ENCODE assay signal across 3 cellular contexts in the genomic region with DNA sequence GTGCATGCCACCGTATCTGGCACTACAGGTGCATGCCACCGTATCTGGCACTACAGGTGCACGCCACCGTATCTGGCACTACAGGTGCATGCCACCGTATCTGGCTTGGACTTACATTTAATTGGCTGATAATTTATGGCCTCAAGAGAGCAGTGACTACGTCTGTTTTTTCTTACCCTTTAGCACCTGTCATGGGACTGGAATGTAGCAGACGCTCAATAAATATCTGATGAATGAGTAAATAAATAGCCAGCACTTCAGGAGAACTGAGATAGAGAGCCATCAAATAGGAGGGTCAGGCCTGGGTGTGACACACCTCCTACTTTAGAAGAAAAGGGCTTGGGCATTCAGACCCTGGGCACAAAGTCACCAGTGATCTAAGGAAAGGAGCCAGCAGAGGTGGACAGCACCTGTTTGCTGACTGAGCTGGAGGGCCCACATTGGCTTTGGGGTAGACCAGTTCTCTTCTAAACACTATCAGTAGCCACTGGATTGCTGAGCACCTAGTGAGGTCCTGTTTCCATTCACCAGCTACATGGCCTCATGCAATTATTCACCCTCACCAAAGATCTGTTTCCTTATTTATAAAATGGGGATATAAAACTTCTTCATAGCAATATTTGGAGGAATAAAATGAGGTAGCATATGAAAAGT.
TF ChIP-seq lines count a peak whose summit lies in the region.

No MANE protein-coding gene starts in this region.

TF ChIP-seq in A549, 52 proteins besides CTCF, POLR2A, EP300 and RAD21:
- TF ChIP-seq GATA3 (IDR thresholded peaks at IDR 0.05; ENCODE audit: borderline replicate concordance), result peak; percentile 72; the same call in 1 of the 2 replicates
- TF ChIP-seq RFX5 (IDR thresholded peaks at IDR 0.05), result no peak
- TF ChIP-seq FOSL2 (IDR thresholded peaks at IDR 0.05), result peak; percentile 27; the same call in 1 of the 2 replicates
- TF ChIP-seq FOSL2 (CRISPR knock-in tag; IDR thresholded peaks at IDR 0.05), result peak; percentile 46

TF ChIP-seq in HCT116, 20 proteins besides CTCF, POLR2A, EP300 and RAD21:
- no peak for TF ChIP-seq SRF (IDR thresholded peaks at IDR 0.05; ENCODE audit: low read depth)
- TF ChIP-seq CEBPB (IDR thresholded peaks at IDR 0.05; ENCODE audit: low read depth), result no peak
- no peak for TF ChIP-seq ZNF274 (IDR thresholded peaks at IDR 0.05; ENCODE audit: low read depth, low read length)
- TF ChIP-seq POLR2AphosphoS5 (IDR thresholded peaks at IDR 0.05; ENCODE audit: low read depth, low read length), result no peak
- TF ChIP-seq EZH2 (IDR thresholded peaks at IDR 0.05), result no peak
- TF ChIP-seq, protein P1, sequence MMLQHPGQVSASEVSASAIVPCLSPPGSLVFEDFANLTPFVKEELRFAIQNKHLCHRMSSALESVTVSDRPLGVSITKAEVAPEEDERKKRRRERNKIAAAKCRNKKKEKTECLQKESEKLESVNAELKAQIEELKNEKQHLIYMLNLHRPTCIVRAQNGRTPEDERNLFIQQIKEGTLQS (IDR thresholded peaks at IDR 0.05), result no peak
- peak; percentile 54 for TF ChIP-seq FOSL1 (IDR thresholded peaks at IDR 0.05; ENCODE audit: low read depth)
- peak; percentile 56; the same call in 1 of the 2 replicates for TF ChIP-seq CBX3 (IDR thresholded peaks at IDR 0.05; ENCODE audit: low read depth)
- no peak for TF ChIP-seq EGR1 (IDR thresholded peaks at IDR 0.05; ENCODE audit: low read depth)
- no peak for TF ChIP-seq ELF1 (IDR thresholded peaks at IDR 0.05; ENCODE audit: borderline replicate concordance, low read depth)
- peak; percentile 44; the same call in 1 of the 2 replicates for TF ChIP-seq JUND (IDR thresholded peaks at IDR 0.05)
- TF ChIP-seq, protein P2, sequence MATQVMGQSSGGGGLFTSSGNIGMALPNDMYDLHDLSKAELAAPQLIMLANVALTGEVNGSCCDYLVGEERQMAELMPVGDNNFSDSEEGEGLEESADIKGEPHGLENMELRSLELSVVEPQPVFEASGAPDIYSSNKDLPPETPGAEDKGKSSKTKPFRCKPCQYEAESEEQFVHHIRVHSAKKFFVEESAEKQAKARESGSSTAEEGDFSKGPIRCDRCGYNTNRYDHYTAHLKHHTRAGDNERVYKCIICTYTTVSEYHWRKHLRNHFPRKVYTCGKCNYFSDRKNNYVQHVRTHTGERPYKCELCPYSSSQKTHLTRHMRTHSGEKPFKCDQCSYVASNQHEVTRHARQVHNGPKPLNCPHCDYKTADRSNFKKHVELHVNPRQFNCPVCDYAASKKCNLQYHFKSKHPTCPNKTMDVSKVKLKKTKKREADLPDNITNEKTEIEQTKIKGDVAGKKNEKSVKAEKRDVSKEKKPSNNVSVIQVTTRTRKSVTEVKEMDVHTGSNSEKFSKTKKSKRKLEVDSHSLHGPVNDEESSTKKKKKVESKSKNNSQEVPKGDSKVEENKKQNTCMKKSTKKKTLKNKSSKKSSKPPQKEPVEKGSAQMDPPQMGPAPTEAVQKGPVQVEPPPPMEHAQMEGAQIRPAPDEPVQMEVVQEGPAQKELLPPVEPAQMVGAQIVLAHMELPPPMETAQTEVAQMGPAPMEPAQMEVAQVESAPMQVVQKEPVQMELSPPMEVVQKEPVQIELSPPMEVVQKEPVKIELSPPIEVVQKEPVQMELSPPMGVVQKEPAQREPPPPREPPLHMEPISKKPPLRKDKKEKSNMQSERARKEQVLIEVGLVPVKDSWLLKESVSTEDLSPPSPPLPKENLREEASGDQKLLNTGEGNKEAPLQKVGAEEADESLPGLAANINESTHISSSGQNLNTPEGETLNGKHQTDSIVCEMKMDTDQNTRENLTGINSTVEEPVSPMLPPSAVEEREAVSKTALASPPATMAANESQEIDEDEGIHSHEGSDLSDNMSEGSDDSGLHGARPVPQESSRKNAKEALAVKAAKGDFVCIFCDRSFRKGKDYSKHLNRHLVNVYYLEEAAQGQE (IDR thresholded peaks at IDR 0.05; ENCODE audit: low read depth), result no peak
- peak; percentile 31; the same call in 1 of the 2 replicates for TF ChIP-seq SP1 (IDR thresholded peaks at IDR 0.05; ENCODE audit: low read depth)
- TF ChIP-seq ZFX (IDR thresholded peaks at IDR 0.05), result no peak
- no peak for TF ChIP-seq TCF7L2 (IDR thresholded peaks at IDR 0.05; ENCODE audit: borderline replicate concordance, extremely low read depth, insufficient read depth, insufficient read length)
- no peak for TF ChIP-seq SIN3A (IDR thresholded peaks at IDR 0.05; ENCODE audit: low read depth)

TF ChIP-seq in HepG2, 621 proteins besides CTCF, POLR2A, EP300 and RAD21:
- TF ChIP-seq ZNF644 (CRISPR knock-in tag; IDR thresholded peaks at IDR 0.05; ENCODE audit: low read depth) (no peak), REPIN1 (CRISPR knock-in tag; IDR thresholded peaks at IDR 0.05; ENCODE audit: borderline replicate concordance, low read depth) (no peak), ZNF543 (CRISPR knock-in tag; IDR thresholded peaks at IDR 0.05) (no peak), TARDBP (CRISPR knock-in tag; IDR thresholded peaks at IDR 0.05) (no peak), MZF1 (CRISPR knock-in tag; IDR thresholded peaks at IDR 0.05; ENCODE audit: borderline replicate concordance) (no peak), ZNF253 (CRISPR knock-in tag; IDR thresholded peaks at IDR 0.05; ENCODE audit: borderline replicate concordance) (no peak), ZIK1 (CRISPR knock-in tag; IDR thresholded peaks at IDR 0.05; ENCODE audit: borderline replicate concordance, low read depth) (no peak), PHF5A (CRISPR knock-in tag; IDR thresholded peaks at IDR 0.05; ENCODE audit: low read depth, unreplicated experiment) (no peak), SNAI1 (CRISPR knock-in tag; IDR thresholded peaks at IDR 0.05; ENCODE audit: borderline replicate concordance) (no peak), BRCA1 (CRISPR knock-in tag; IDR thresholded peaks at IDR 0.05) (no peak), NFATC3 (CRISPR knock-in tag; IDR thresholded peaks at IDR 0.05) (no peak)
- TF ChIP-seq, protein P3, sequence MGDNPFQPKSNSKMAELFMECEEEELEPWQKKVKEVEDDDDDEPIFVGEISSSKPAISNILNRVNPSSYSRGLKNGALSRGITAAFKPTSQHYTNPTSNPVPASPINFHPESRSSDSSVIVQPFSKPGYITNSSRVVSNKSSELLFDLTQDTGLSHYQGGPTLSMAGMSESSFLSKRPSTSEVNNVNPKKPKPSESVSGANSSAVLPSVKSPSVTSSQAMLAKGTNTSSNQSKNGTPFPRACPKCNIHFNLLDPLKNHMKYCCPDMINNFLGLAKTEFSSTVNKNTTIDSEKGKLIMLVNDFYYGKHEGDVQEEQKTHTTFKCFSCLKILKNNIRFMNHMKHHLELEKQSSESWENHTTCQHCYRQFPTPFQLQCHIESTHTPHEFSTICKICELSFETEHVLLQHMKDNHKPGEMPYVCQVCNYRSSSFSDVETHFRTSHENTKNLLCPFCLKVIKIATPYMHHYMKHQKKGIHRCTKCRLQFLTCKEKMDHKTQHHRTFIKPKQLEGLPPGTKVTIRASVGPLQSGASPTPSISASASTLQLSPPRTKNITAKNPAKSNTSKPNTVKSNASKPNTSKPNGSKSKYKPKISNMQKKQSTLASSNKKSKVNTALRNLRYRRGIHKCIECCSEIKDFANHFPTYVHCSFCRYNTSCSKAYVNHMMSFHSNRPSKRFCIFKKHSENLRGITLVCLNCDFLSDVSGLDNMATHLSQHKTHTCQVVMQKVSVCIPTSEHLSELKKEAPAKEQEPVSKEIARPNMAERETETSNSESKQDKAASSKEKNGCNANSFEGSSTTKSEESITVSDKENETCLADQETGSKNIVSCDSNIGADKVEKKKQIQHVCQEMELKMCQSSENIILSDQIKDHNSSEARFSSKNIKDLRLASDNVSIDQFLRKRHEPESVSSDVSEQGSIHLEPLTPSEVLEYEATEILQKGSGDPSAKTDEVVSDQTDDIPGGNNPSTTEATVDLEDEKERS (CRISPR knock-in tag; IDR thresholded peaks at IDR 0.05), result no peak
- TF ChIP-seq, protein P4, sequence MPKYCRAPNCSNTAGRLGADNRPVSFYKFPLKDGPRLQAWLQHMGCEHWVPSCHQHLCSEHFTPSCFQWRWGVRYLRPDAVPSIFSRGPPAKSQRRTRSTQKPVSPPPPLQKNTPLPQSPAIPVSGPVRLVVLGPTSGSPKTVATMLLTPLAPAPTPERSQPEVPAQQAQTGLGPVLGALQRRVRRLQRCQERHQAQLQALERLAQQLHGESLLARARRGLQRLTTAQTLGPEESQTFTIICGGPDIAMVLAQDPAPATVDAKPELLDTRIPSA (CRISPR knock-in tag; IDR thresholded peaks at IDR 0.05; ENCODE audit: borderline replicate concordance), result no peak
